In the genomic region with DNA sequence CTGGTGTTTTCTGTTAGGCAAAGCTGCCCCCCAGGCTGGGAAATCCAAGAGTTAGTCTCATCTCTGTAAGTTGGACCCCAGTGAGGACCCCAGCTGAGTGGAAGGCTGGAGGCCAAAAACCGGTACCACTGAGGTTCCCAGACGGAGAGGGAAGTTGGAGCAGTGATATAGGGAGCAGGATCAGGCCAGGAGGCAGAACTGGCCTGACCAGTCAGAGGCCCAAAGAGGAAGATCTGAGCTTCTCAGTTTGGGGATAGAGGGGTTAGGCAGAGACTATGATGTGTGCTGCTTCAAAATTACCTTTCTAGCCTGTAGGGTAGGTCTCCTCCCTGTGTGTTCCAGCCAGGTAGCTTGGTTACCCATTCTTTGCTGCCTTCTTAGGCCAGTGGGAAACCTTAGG, we compare ENCODE assay signal across 11 cellular contexts. TPM values are rescaled to one million over a fixed set of nuclear protein-coding genes. Genes with fewer than 3 reads are reported as not detected.
DNase-seq lines count a peak whose midpoint lies in the region; ATAC-seq and TF ChIP-seq lines count a peak whose summit lies in the region.
"Had no signal": no experiment of that assay in that cellular context is flagged by ENCODE, and none has a peak within 500 bp of the region (broad histone marks: within the 10 kb centered on the region; RNA-seq: fewer than 3 reads in every experiment).

No MANE protein-coding gene starts in this region.

- intact Hi-C loops in dorsolateral prefrontal cortex (cut with DNase I) = loop anchor here in 1 of 2 donors (2.0 kb wide), 1 partner anchor 26 kb away; no protein-coding TSS in a partner anchor
- intact Hi-C loops in CD4-positive, alpha-beta T cell (cut with DNase I, micrococcal nuclease) = loop anchor here in 1 of 2 experiments (10.0 kb wide), 1 partner anchor 514 kb away; a partner anchor contains a TSS
- intact Hi-C loops in activated T-helper 2 cell treated with anti-CD3 and anti-CD28 coated beads, Interferon-gamma antibody, Interleukin-2, Interleukin-4, amounts not matched to agents 10 μg/mL and 5 μg/mL and 100 μg/mL, durations not matched to agents 14 hours and 24 hours and 36 hours (cut with micrococcal nuclease) = no loop called here

- H3K36me3 Mint-ChIP-seq in naive thymus-derived CD8-positive, alpha-beta T cell = peaks cover 0 to 3% (median 0%) of the 10 kb centered on the region in 3 donors
- H3K36me3 Mint-ChIP-seq in CD4-positive, alpha-beta T cell (ENCODE audit: low read depth) = peaks cover 10% of the 10 kb centered on the region
- peaks cover 13% of the 10 kb centered on the region for H3K36me3 Mint-ChIP-seq in activated T-helper 2 cell treated with anti-CD3 and anti-CD28 coated beads, Interferon-gamma antibody, Interleukin-2, Interleukin-4, amounts not matched to agents 10 μg/mL and 5 μg/mL and 100 μg/mL, durations not matched to agents 14 hours and 24 hours and 36 hours (ENCODE audit: low read depth)

- no peak for ATAC-seq in naive thymus-derived CD8-positive, alpha-beta T cell
- ATAC-seq in thoracic aorta (ENCODE audit: insufficient number of reproducible peaks, low FRiP score, low read depth) = no peak
- ATAC-seq in CD4-positive, alpha-beta T cell (ENCODE audit: poor library complexity) = no peak

- TF ChIP-seq POLR2A in Peyer's patch (IDR thresholded peaks at IDR 0.05) = no peak

- no peaks in the 10 kb centered on the region for H3K9me3 ChIP-seq in Peyer's patch
- H3K9me3 ChIP-seq in thoracic aorta = no peaks in the 10 kb centered on the region
- no peaks in the 10 kb centered on the region for H3K9me3 ChIP-seq in CD4-positive, alpha-beta T cell (ENCODE audit: control insufficient read depth, low read length)
- H3K9me3 ChIP-seq: mucosa of descending colon had no signal

- H3K4me3 Mint-ChIP-seq in naive thymus-derived CD8-positive, alpha-beta T cell = no peak overlapping the region
- H3K4me3 Mint-ChIP-seq in CD4-positive, alpha-beta T cell = no peak overlapping the region
- no peak overlapping the region for H3K4me3 Mint-ChIP-seq in activated T-helper 2 cell treated with anti-CD3 and anti-CD28 coated beads, Interferon-gamma antibody, Interleukin-2, Interleukin-4, amounts not matched to agents 10 μg/mL and 5 μg/mL and 100 μg/mL, durations not matched to agents 14 hours and 24 hours and 36 hours (ENCODE audit: low read depth)

- CTCF ChIA-PET in CD4-positive, alpha-beta T cell (lab: Charles Lee) = no interaction called here

- H3K4me3 ChIP-seq in Peyer's patch (no peak overlapping the region), dorsolateral prefrontal cortex (peak overlapping the region in 1 of 59 donors; percentile 11), thoracic aorta (no peak overlapping the region)
- H3K4me3 ChIP-seq: mucosa of descending colon had no signal

- H3K27me3 ChIP-seq in Peyer's patch (no peaks in the 10 kb centered on the region), dorsolateral prefrontal cortex (no peaks in the 10 kb centered on the region), thoracic aorta (replicated peaks; ENCODE audit: insufficient read depth) (no peaks in the 10 kb centered on the region)
- H3K27me3 ChIP-seq in CD4-positive, alpha-beta T cell (ENCODE audit: control insufficient read depth, insufficient read depth, low read length) = no peaks in the 10 kb centered on the region

- H3K9me3 Mint-ChIP-seq in naive thymus-derived CD8-positive, alpha-beta T cell = no peaks in the 10 kb centered on the region
- H3K9me3 Mint-ChIP-seq in CD4-positive, alpha-beta T cell = no peaks in the 10 kb centered on the region
- H3K9me3 Mint-ChIP-seq in activated T-helper 2 cell treated with anti-CD3 and anti-CD28 coated beads, Interferon-gamma antibody, Interleukin-2, Interleukin-4, amounts not matched to agents 10 μg/mL and 5 μg/mL and 100 μg/mL, durations not matched to agents 14 hours and 24 hours and 36 hours = no peaks in the 10 kb centered on the region

- POLR2A ChIA-PET in naive thymus-derived CD8-positive, alpha-beta T cell (lab: Charles Lee) = interaction anchor here (0.6 to 2.4 kb wide), 4 partner anchors 10 to 52 kb away, joined by 3 to 7 read pairs (median 6); a partner anchor contains a TSS
- POLR2A ChIA-PET in CD4-positive, alpha-beta T cell (lab: Charles Lee) = interaction anchor here (1.7 kb wide), 1 partner anchor 30 kb away, joined by 4 read pairs; a partner anchor contains a TSS

- H3K36me3 ChIP-seq in Peyer's patch (no peaks in the 10 kb centered on the region), thoracic aorta (no peaks in the 10 kb centered on the region)

- H3K4me1 ChIP-seq in Peyer's patch (peaks cover 3 to 47% (median 6%) of the 10 kb centered on the region in 4 donors), thoracic aorta (ENCODE audit: control insufficient read depth in 1 of 2, low read depth in 2 of 2) (peaks cover 57 to 79% of the 10 kb centered on the region in 2 donors)

- no peak for DNase-seq in Peyer's patch
- no peak for DNase-seq in dorsolateral prefrontal cortex
- no peak for DNase-seq in naive thymus-derived CD8-positive, alpha-beta T cell
- no peak for DNase-seq in thoracic aorta (ENCODE audit: low spot score)
- no peak for DNase-seq in CD4-positive, alpha-beta T cell
- DNase-seq in UCSD-AML1 (lab: John Stamatoyannopoulos, UW; ENCODE audit: unreplicated experiment) = no peak
- DNase-seq in activated naive CD4-positive, alpha-beta T cell (lab: John Stamatoyannopoulos, UW) = no peak
- DNase-seq in activated T-helper 2 cell treated with anti-CD3 and anti-CD28 coated beads, Interferon-gamma antibody, Interleukin-2, Interleukin-4, amounts not matched to agents 10 μg/mL and 5 μg/mL and 100 μg/mL, durations not matched to agents 14 hours and 24 hours and 36 hours (ENCODE audit: low spot score) = no peak
- DNase-seq: NCI-H1694 treated with DMSO at 0.1 percent for 48 hours; stimulated activated naive CD4-positive, alpha-beta T cell treated with Interleukin-2 at 50 U/mL for 16 hours had no signal

- no peaks in the 10 kb centered on the region for H3K27me3 Mint-ChIP-seq in naive thymus-derived CD8-positive, alpha-beta T cell
- no peaks in the 10 kb centered on the region for H3K27me3 Mint-ChIP-seq in CD4-positive, alpha-beta T cell
- H3K27me3 Mint-ChIP-seq in activated T-helper 2 cell treated with anti-CD3 and anti-CD28 coated beads, Interferon-gamma antibody, Interleukin-2, Interleukin-4, amounts not matched to agents 10 μg/mL and 5 μg/mL and 100 μg/mL, durations not matched to agents 14 hours and 24 hours and 36 hours (ENCODE audit: low read depth) = no peaks in the 10 kb centered on the region

- no peak for TF ChIP-seq CTCF in Peyer's patch (IDR thresholded peaks at IDR 0.05)
- no peak for TF ChIP-seq CTCF in dorsolateral prefrontal cortex (IDR thresholded peaks at IDR 0.05 in 54 of 56, conservative IDR thresholded peaks at IDR 0.05 in 2 of 56; ENCODE audit: low read depth in 1 of 56, partially characterized antibody in 56 of 56)
- TF ChIP-seq CTCF in thoracic aorta (IDR thresholded peaks at IDR 0.05) = no peak
- TF ChIP-seq CTCF in CD4-positive, alpha-beta T cell (IDR thresholded peaks at IDR 0.05) = no peak

- peaks cover 26 to 63% (median 52%) of the 10 kb centered on the region in 4 donors for H3K4me1 Mint-ChIP-seq in naive thymus-derived CD8-positive, alpha-beta T cell
- peaks cover 41% of the 10 kb centered on the region for H3K4me1 Mint-ChIP-seq in CD4-positive, alpha-beta T cell (ENCODE audit: low read depth)
- peaks cover 27% of the 10 kb centered on the region for H3K4me1 Mint-ChIP-seq in activated T-helper 2 cell treated with anti-CD3 and anti-CD28 coated beads, Interferon-gamma antibody, Interleukin-2, Interleukin-4, amounts not matched to agents 10 μg/mL and 5 μg/mL and 100 μg/mL, durations not matched to agents 14 hours and 24 hours and 36 hours (ENCODE audit: low read depth)

- H3K27ac Mint-ChIP-seq in naive thymus-derived CD8-positive, alpha-beta T cell = peak overlapping the region in 7 of 10 donors; percentile 18 to 80 (median 55)
- H3K27ac Mint-ChIP-seq in CD4-positive, alpha-beta T cell = no peak overlapping the region
- no peak overlapping the region for H3K27ac Mint-ChIP-seq in activated T-helper 2 cell treated with anti-CD3 and anti-CD28 coated beads, Interferon-gamma antibody, Interleukin-2, Interleukin-4, amounts not matched to agents 10 μg/mL and 5 μg/mL and 100 μg/mL, durations not matched to agents 14 hours and 24 hours and 36 hours

- H3K27ac ChIP-seq in Peyer's patch (peak overlapping the region; percentile 26 to 57 (median 40)), dorsolateral prefrontal cortex (peak overlapping the region in 52 of 59 donors; percentile 3 to 87 (median 71)), thoracic aorta (peak overlapping the region; percentile 80 to 90)
- H3K27ac ChIP-seq in CD4-positive, alpha-beta T cell (ENCODE audit: low read depth, low read length) = no peak overlapping the region

RNA-seq across cellular contexts. Expression of a gene that starts 4.6 kb away (rescaled TPM):
- total RNA-seq in Peyer's patch = 100 to 1,000 TPM in 3 of 4 donors, 10 to 100 TPM in 1; 73.4 to 182 (median 134) TPM
- total RNA-seq in dorsolateral prefrontal cortex = 10 to 100 TPM; 46.9 to 93.7 (median 73.1) TPM
- total RNA-seq in naive thymus-derived CD8-positive, alpha-beta T cell = 10 to 100 TPM; 66.0 to 73.8 TPM
- polyA plus RNA-seq in naive thymus-derived CD8-positive, alpha-beta T cell = 100 to 1,000 TPM; 165 to 206 (median 173) TPM
- 100 to 1,000 TPM; 107 to 124 TPM for total RNA-seq in thoracic aorta
- total RNA-seq in CD4-positive, alpha-beta T cell = 10 to 100 TPM; 41.5 to 43.8 TPM
- 130 and 134 TPM in 2 replicates for total RNA-seq in activated T-helper 2 cell treated with anti-CD3 and anti-CD28 coated beads, Interferon-gamma antibody, Interleukin-2, Interleukin-4, amounts not matched to agents 10 μg/mL and 5 μg/mL and 100 μg/mL, durations not matched to agents 14 hours and 24 hours and 36 hours

RNA-seq across cellular contexts. Expression of a gene that starts 6.7 kb away (rescaled TPM):
- total RNA-seq in Peyer's patch (10 to 100 TPM in 3 of 4 donors, 1 to 10 TPM in 1; 6.5 to 18.2 (median 16.0) TPM), dorsolateral prefrontal cortex (10 to 100 TPM; 11.2 to 51.3 (median 21.9) TPM), thoracic aorta (10 to 100 TPM; 27.1 to 42.8 TPM)
- 10 to 100 TPM; 24.6 to 24.7 TPM for total RNA-seq in naive thymus-derived CD8-positive, alpha-beta T cell
- polyA plus RNA-seq in naive thymus-derived CD8-positive, alpha-beta T cell = 100 to 1,000 TPM; 135 to 143 (median 139) TPM
- total RNA-seq in CD4-positive, alpha-beta T cell = 10 to 100 TPM; 17.0 to 17.2 TPM
- total RNA-seq in activated T-helper 2 cell treated with anti-CD3 and anti-CD28 coated beads, Interferon-gamma antibody, Interleukin-2, Interleukin-4, amounts not matched to agents 10 μg/mL and 5 μg/mL and 100 μg/mL, durations not matched to agents 14 hours and 24 hours and 36 hours = 41.0 and 41.3 TPM in 2 replicates

RNA-seq across cellular contexts. Expression of a gene that starts 11.5 kb away (rescaled TPM):
- 10 to 100 TPM in 2 of 4 donors, 1 to 10 TPM in 2; 7.5 to 24.0 (median 15.5) TPM for total RNA-seq in Peyer's patch
- 10 to 100 TPM in 78 of 120 experiments, 1 to 10 TPM in 42; 5.8 to 22.7 (median 10.9) TPM for total RNA-seq in dorsolateral prefrontal cortex
- 10 to 100 TPM; 14.1 to 15.9 TPM for total RNA-seq in naive thymus-derived CD8-positive, alpha-beta T cell
- 10 to 100 TPM; 11.6 to 15.1 (median 13.8) TPM for polyA plus RNA-seq in naive thymus-derived CD8-positive, alpha-beta T cell
- total RNA-seq in thoracic aorta = 10 to 100 TPM; 25.7 to 26.3 TPM
- total RNA-seq in CD4-positive, alpha-beta T cell = 1 to 10 TPM; 6.6 to 7.0 TPM
- 6.5 and 7.0 TPM in 2 replicates for total RNA-seq in activated T-helper 2 cell treated with anti-CD3 and anti-CD28 coated beads, Interferon-gamma antibody, Interleukin-2, Interleukin-4, amounts not matched to agents 10 μg/mL and 5 μg/mL and 100 μg/mL, durations not matched to agents 14 hours and 24 hours and 36 hours

RNA-seq across cellular contexts. Expression of a gene that starts 13.6 kb away (rescaled TPM):
- total RNA-seq in Peyer's patch (100 to 1,000 TPM in 2 of 4 donors, 10 to 100 TPM in 2; 75.1 to 189 (median 112) TPM), dorsolateral prefrontal cortex (10 to 100 TPM in 34 of 120 experiments, 1 to 10 TPM in 86; 2.5 to 33.7 (median 7.4) TPM), thoracic aorta (10 to 100 TPM; 30.9 to 34.9 TPM)
- total RNA-seq in naive thymus-derived CD8-positive, alpha-beta T cell = 10 to 100 TPM; 71.4 to 73.9 TPM
- polyA plus RNA-seq in naive thymus-derived CD8-positive, alpha-beta T cell = 100 to 1,000 TPM; 321 to 405 (median 373) TPM
- 10 to 100 TPM; 32.3 to 37.3 TPM for total RNA-seq in CD4-positive, alpha-beta T cell
- total RNA-seq in activated T-helper 2 cell treated with anti-CD3 and anti-CD28 coated beads, Interferon-gamma antibody, Interleukin-2, Interleukin-4, amounts not matched to agents 10 μg/mL and 5 μg/mL and 100 μg/mL, durations not matched to agents 14 hours and 24 hours and 36 hours = 99.7 and 101 TPM in 2 replicates

RNA-seq across cellular contexts. Expression of a gene that starts 20.9 kb away (rescaled TPM):
- 10 to 100 TPM; 20.5 to 34.0 (median 25.9) TPM for total RNA-seq in Peyer's patch
- 10 to 100 TPM; 10.2 to 50.7 (median 21.9) TPM for total RNA-seq in dorsolateral prefrontal cortex
- 10 to 100 TPM; 86.4 to 95.2 TPM for total RNA-seq in naive thymus-derived CD8-positive, alpha-beta T cell
- 10 to 100 TPM; 15.7 to 21.1 (median 20.4) TPM for polyA plus RNA-seq in naive thymus-derived CD8-positive, alpha-beta T cell
- 10 to 100 TPM; 13.0 to 21.9 TPM for total RNA-seq in thoracic aorta
- total RNA-seq in CD4-positive, alpha-beta T cell = 10 to 100 TPM; 31.0 to 31.2 TPM
- 34.7 and 35.6 TPM in 2 replicates for total RNA-seq in activated T-helper 2 cell treated with anti-CD3 and anti-CD28 coated beads, Interferon-gamma antibody, Interleukin-2, Interleukin-4, amounts not matched to agents 10 μg/mL and 5 μg/mL and 100 μg/mL, durations not matched to agents 14 hours and 24 hours and 36 hours

Comparison
In these comparisons a context has a peak if more than half of its experiments do, and no peak if none do; other contexts are left out.
1. H3K27ac Mint-ChIP-seq: peak in naive thymus-derived CD8-positive, alpha-beta T cell (7 of 10); none in CD4-positive, alpha-beta T cell (single experiment) and activated T-helper 2 cell treated with anti-CD3 and anti-CD28 coated beads, Interferon-gamma antibody, Interleukin-2, Interleukin-4, amounts not matched to agents 10 μg/mL and 5 μg/mL and 100 μg/mL, durations not matched to agents 14 hours and 24 hours and 36 hours (single experiment).